Comparison of ENCODE assay signal across 18 cellular contexts in genomic region chr10:112969131-112969530, GRCh38. TPM values are rescaled to one million over a fixed set of nuclear protein-coding genes. Genes with fewer than 3 reads are reported as not detected.
DNase-seq lines count a peak whose midpoint lies in the region; ATAC-seq, FAIRE-seq and TF ChIP-seq lines count a peak whose summit lies in the region.
"Had no signal": no experiment of that assay in that cellular context is flagged by ENCODE, and none has a peak within 500 bp of the region (broad histone marks: within the 10 kb centered on the region; RNA-seq: fewer than 3 reads in every experiment).

No MANE protein-coding gene starts in this region.

- no peak overlapping the region for H2AK5ac ChIP-seq in neuronal stem cell (ENCODE audit: low read depth, low read length)

- H3K4me1 ChIP-seq in K562 (replicated peaks in 1 of 2; ENCODE audit: control insufficient read depth in 2 of 2, insufficient read depth in 2 of 2, low read length in 2 of 2), result no peaks in the 10 kb centered on the region
- H3K4me1 ChIP-seq in neuronal stem cell (ENCODE audit: control insufficient read depth in 2 of 2, insufficient read depth in 1 of 2, low read depth in 1 of 2, low read length in 2 of 2), result peaks cover 2 to 9% of the 10 kb centered on the region in 2 donors
- H3K4me1 ChIP-seq: BLaER1 had no signal

- DNase-seq in GM19239 (ENCODE audit: insufficient read length, low spot score) (no peak), RWPE1 (ENCODE audit: low spot score) (no peak), K562 (ENCODE audit: extremely low read depth in 1 of 4, low spot score in 3 of 4) (no peak), DMS79 (lab: John Stamatoyannopoulos, UW) (no peak), Right ventricle myocardium superior (no peak), neuronal stem cell (ENCODE audit: low spot score) (no peak)
- DNase-seq: Calu3; CD4-positive, alpha-beta memory T cell; GM23248; HCEC 1CT; HFFc6; KG1 had no signal

- H3K4me3 ChIP-seq in K562, result no peak overlapping the region
- H3K4me3 ChIP-seq in neuronal stem cell (ENCODE audit: low read length in 2 of 2), result no peak overlapping the region
- H3K4me3 ChIP-seq: BLaER1, GM23248 had no signal

- TF ChIP-seq POLR2A in K562 (conservative IDR thresholded peaks at IDR 0.05), result no peak

- no peak overlapping the region for H3K4me2 ChIP-seq in K562 (ENCODE audit: insufficient read depth, low read length)
- H3K4me2 ChIP-seq in neuronal stem cell (ENCODE audit: insufficient read depth, low read length, poor library complexity, severe bottlenecking), result no peak overlapping the region
- H3K4me2 ChIP-seq: BLaER1 had no signal

- H4K91ac ChIP-seq in neuronal stem cell (ENCODE audit: low read depth, low read length, poor library complexity), result no peak overlapping the region

- H3K9me3 ChIP-seq in K562 (replicated peaks; ENCODE audit: control insufficient read depth, insufficient read depth, low read depth, low read length), result no peaks in the 10 kb centered on the region
- peaks cover 0 to 3% of the 10 kb centered on the region in 2 donors for H3K9me3 ChIP-seq in neuronal stem cell (replicated peaks in 1 of 2; ENCODE audit: control insufficient read depth in 2 of 2, insufficient read depth in 1 of 2, low read depth in 1 of 2, low read length in 2 of 2)
- H3K9me3 ChIP-seq: BLaER1 had no signal

- WGBS in K562 (ENCODE audit: insufficient coverage, low coverage, missing lambda C conversion rate), result 14% methylated on average over 2 of the region's 2 CpGs
- no CpG with 5 or more reads among the region's 2 CpGs for WGBS in neuronal stem cell (ENCODE audit: extremely low coverage in 2 of 2, insufficient read length in 2 of 2, insufficient replicate concordance in 1 of 2), 2 donors

- FAIRE-seq in GM19239 (lab: Jason Lieb, UNC) (peak; percentile 21), K562 (lab: Jason Lieb, UNC) (no peak)
- FAIRE-seq: A204.1, G401.6, GM12891, H54, HTR-8/SVneo had no signal

- H4K20me1 ChIP-seq in K562 (replicated peaks; ENCODE audit: control insufficient read depth, insufficient read depth, low read length), result no peaks in the 10 kb centered on the region

- H3K9ac ChIP-seq in K562 (ENCODE audit: insufficient read depth in 1 of 2, low read depth in 2 of 2, low read length in 2 of 2) (no peak overlapping the region), neuronal stem cell (ENCODE audit: low read depth, low read length, poor library complexity) (no peak overlapping the region)
- H3K9ac ChIP-seq: BLaER1, GM23248 had no signal

- H3K23ac ChIP-seq in neuronal stem cell (ENCODE audit: low read depth, low read length, poor library complexity), result no peak overlapping the region

- no peak for TF ChIP-seq EP300 in K562 (IDR thresholded peaks at IDR 0.05; ENCODE audit: low read length)

- no peak overlapping the region for H3K18ac ChIP-seq in neuronal stem cell (ENCODE audit: low read length)

- H2AFZ ChIP-seq in K562 (ENCODE audit: low read depth, low read length) (no peak overlapping the region), neuronal stem cell (ENCODE audit: low read length) (no peak overlapping the region)
- H2AFZ ChIP-seq: GM23248 had no signal

- H3K9me1 ChIP-seq in K562 (ENCODE audit: control insufficient read depth, insufficient read depth, low read length), result no peaks in the 10 kb centered on the region

- POLR2A ChIA-PET in RWPE1 (lab: Yijun Ruan, JAX; ENCODE audit: low non-redundant PET), result no interaction called here
- POLR2A ChIA-PET in K562 (lab: Yijun Ruan, JAX), result no interaction called here

- no peak overlapping the region for H2BK5ac ChIP-seq in neuronal stem cell (ENCODE audit: low read length)

- H3K27me3 ChIP-seq in K562 (ENCODE audit: control insufficient read depth in 2 of 2, insufficient read depth in 2 of 2, low read length in 2 of 2), result no peaks in the 10 kb centered on the region
- no peaks in the 10 kb centered on the region for H3K27me3 ChIP-seq in neuronal stem cell (ENCODE audit: control insufficient read depth in 3 of 3, insufficient read depth in 3 of 3, low read depth in 1 of 3, low read length in 3 of 3)
- H3K27me3 ChIP-seq: BLaER1 had no signal

- no peak overlapping the region for H2BK12ac ChIP-seq in neuronal stem cell (ENCODE audit: low read length)

- intact Hi-C loops in K562 (cut with micrococcal nuclease), result no loop called here
- intact Hi-C loops in Right ventricle myocardium superior (cut with DNase I), result no loop called here

- H4K8ac ChIP-seq in neuronal stem cell (ENCODE audit: low read depth, low read length), result no peak overlapping the region

- H3K79me1 ChIP-seq in neuronal stem cell (ENCODE audit: low read depth, low read length), result peaks cover 14% of the 10 kb centered on the region

- CTCF ChIA-PET in RWPE1 (lab: Yijun Ruan, JAX), result no interaction called here
- CTCF ChIA-PET in K562 (lab: Yijun Ruan, JAX; ENCODE audit: low intra/inter-chr PET ratio), result no interaction called here

- no peak for TF ChIP-seq RAD21 in K562 (CRISPR knock-in tag; conservative IDR thresholded peaks at IDR 0.05 in 1 of 2, IDR thresholded peaks at IDR 0.05 in 1 of 2)

- no peak overlapping the region for H2BK120ac ChIP-seq in neuronal stem cell (ENCODE audit: low read depth, low read length)

- no peak overlapping the region for H2BK15ac ChIP-seq in neuronal stem cell (ENCODE audit: low read length)

- in situ Hi-C loops in K562 (cut with MboI), result no loop called here

- no peak overlapping the region for H3K4ac ChIP-seq in neuronal stem cell (ENCODE audit: low read length)

- no peak for ATAC-seq in K562
- no peak for ATAC-seq in Right ventricle myocardium superior (ENCODE audit: poor library complexity)

- peak overlapping the region; percentile 40 for H3K27ac ChIP-seq in RWPE1
- no peak overlapping the region for H3K27ac ChIP-seq in K562 (ENCODE audit: extremely low read depth, low read depth, low read length)
- H3K27ac ChIP-seq in neuronal stem cell (replicated peaks; ENCODE audit: low read length), result no peak overlapping the region
- H3K27ac ChIP-seq: BLaER1, GM23248 had no signal

- no TSS peak for BruUV-seq in K562 (replicated peaks; lab: Mats Ljungman, UMichigan)

- no peaks in the 10 kb centered on the region for H3K79me2 ChIP-seq in K562 (ENCODE audit: control insufficient read depth, insufficient read depth, low read length)

- TF ChIP-seq CTCF in RWPE1 (conservative IDR thresholded peaks at IDR 0.05; ENCODE audit: low read depth), result no peak
- TF ChIP-seq CTCF in K562 (IDR thresholded peaks at IDR 0.05 in 2 of 3, conservative IDR thresholded peaks at IDR 0.05 in 1 of 3; ENCODE audit: insufficient read depth in 2 of 3, low read depth in 1 of 3, low read length in 3 of 3), result no peak

- H3K14ac ChIP-seq in neuronal stem cell (ENCODE audit: low read length), result no peak overlapping the region

- H3K36me3 ChIP-seq in K562 (ENCODE audit: control insufficient read depth, insufficient read depth, low read length), result no peaks in the 10 kb centered on the region
- H3K36me3 ChIP-seq in neuronal stem cell (replicated peaks in 1 of 2; ENCODE audit: control insufficient read depth in 2 of 2, insufficient read depth in 2 of 2, low read length in 2 of 2), result peaks cover 2 to 91% of the 10 kb centered on the region in 2 donors

TF ChIP-seq in K562, 482 proteins besides CTCF, POLR2A, EP300 and RAD21:
- TF ChIP-seq RBM25 (IDR thresholded peaks at IDR 0.05; ENCODE audit: low read depth, low read length, severe bottlenecking) (peak; percentile 46), RBM14 (IDR thresholded peaks at IDR 0.05; ENCODE audit: borderline replicate concordance, insufficient read depth, low read depth, low read length) (no peak), USF1 (CRISPR knock-in tag; IDR thresholded peaks at IDR 0.05) (no peak), PTTG1 (tag; IDR thresholded peaks at IDR 0.05; ENCODE audit: low read depth) (no peak), ZNF146 (CRISPR knock-in tag; IDR thresholded peaks at IDR 0.05; ENCODE audit: unreplicated experiment) (peak; percentile 87), MBD2 (IDR thresholded peaks at IDR 0.05; ENCODE audit: borderline replicate concordance, low read depth) (no peak)

RNA-seq across cellular contexts. Expression of gene TCF7L2, which starts 19.1 kb away (rescaled TPM):
- 1.9 and 4.4 TPM in 2 replicates for total RNA-seq in K562 (2011; cell fraction: chromatin; rRNA removed; ENCODE audit: low replicate concordance)
- 2.4 and 3.0 TPM in 2 replicates for total RNA-seq in K562 (2011; cell fraction: nucleolus; rRNA removed)
- 1.9 and 2.7 TPM in 2 replicates for total RNA-seq in K562 (2011; cell fraction: nucleoplasm; rRNA removed)
- total RNA-seq in K562 (2014; rRNA removed) (0.32 and 0.41 TPM in 2 replicates), K562 (2014; rRNA removed; fragmentation: Illumina TruSeq; extraction: Trizol) (0.48 and 0.80 TPM in 2 replicates), K562 (2015; rRNA removed; fragmentation: Illumina TruSeq; extraction: Trizol) (0.68 and 1.2 TPM in 2 replicates), K562 (2021) (2.0 and 2.8 TPM in 2 replicates), Right ventricle myocardium superior (9.4 TPM)
- polyA plus RNA-seq in K562 (2011; rRNA removed) (0.42 and 0.53 TPM in 2 replicates), K562 (2014; fragmentation: Illumina TruSeq; extraction: Trizol) (2.1 and 2.4 TPM in 2 replicates), K562 (2014; fragmentation: Nextera tagmentation; extraction: Ambion mirVana) (under 1 TPM; 0.52 to 0.92 TPM), K562 (2014; rRNA removed) (0.39 and 1.4 TPM in 2 replicates)
- 0.15 and 0.35 TPM in 2 replicates for polyA plus RNA-seq in K562 (2011; cell fraction: cytosol; rRNA removed)
- 1.6 and 2.2 TPM in 2 replicates for polyA plus RNA-seq in K562 (2011; cell fraction: nucleus; rRNA removed)
- 1.4 and 2.2 TPM in 2 replicates for polyA plus RNA-seq in K562 (2012)
- 0.25 and 0.69 TPM in 2 replicates for polyA minus RNA-seq in K562 (2011; rRNA and poly(A)+ RNA removed)
- polyA minus RNA-seq in K562 (2011; cell fraction: cytosol; rRNA and poly(A)+ RNA removed), result 0.91 and 1.5 TPM in 2 replicates
- 1.6 and 2.4 TPM in 2 replicates for polyA minus RNA-seq in K562 (2011; cell fraction: nucleus; rRNA and poly(A)+ RNA removed)
- 67.4 TPM for polyA plus RNA-seq in neuronal stem cell (2013, experiment 1 of 2)
- 70.5 TPM for polyA plus RNA-seq in neuronal stem cell (2013, experiment 2 of 2)
